Comparison of ENCODE assay signal across 20 cellular contexts in the genomic region with DNA sequence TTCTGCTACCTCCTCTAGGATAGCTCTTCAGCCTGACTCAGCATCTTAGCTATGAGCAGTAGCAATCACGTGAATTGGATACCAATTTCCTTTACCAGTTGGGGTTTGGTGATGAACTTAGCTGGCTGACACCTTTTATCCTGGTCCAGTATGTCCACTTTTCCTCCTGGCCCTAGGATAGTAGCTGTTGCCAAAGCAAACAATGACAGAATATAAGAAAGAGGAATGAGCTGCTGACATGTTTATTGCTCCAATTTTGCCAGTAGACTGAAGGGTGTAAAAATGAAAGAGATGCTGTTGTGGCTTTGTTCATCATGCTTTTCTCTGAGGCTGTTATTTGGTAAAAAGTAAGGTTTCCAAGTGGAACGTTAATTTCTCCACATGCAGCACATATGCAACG.
DNase-seq lines count a peak whose midpoint lies in the region; ATAC-seq and TF ChIP-seq lines count a peak whose summit lies in the region.
"Had no signal": no experiment of that assay in that cellular context is flagged by ENCODE, and none has a peak within 500 bp of the region (broad histone marks: within the 10 kb centered on the region; RNA-seq: fewer than 3 reads in every experiment).

No MANE protein-coding gene starts in this region.

- no peaks in the 10 kb centered on the region for H3K4me1 Mint-ChIP-seq in endothelial cell (ENCODE audit: unreplicated experiment)

- H3K27me3 ChIP-seq in smooth muscle cell (ENCODE audit: low read depth) (no peaks in the 10 kb centered on the region), ascending aorta (no peaks in the 10 kb centered on the region)
- H3K27me3 ChIP-seq: MG63 had no signal

- H3K27me3 Mint-ChIP-seq in endothelial cell (ENCODE audit: unreplicated experiment) = no peaks in the 10 kb centered on the region

- TF ChIP-seq CTCF in astrocyte of the spinal cord (IDR thresholded peaks at IDR 0.05; ENCODE audit: low read depth, low read length) = no peak
- TF ChIP-seq CTCF in smooth muscle cell (IDR thresholded peaks at IDR 0.05; ENCODE audit: borderline replicate concordance, insufficient read depth, poor library complexity, severe bottlenecking) = no peak
- TF ChIP-seq CTCF in endothelial cell (IDR thresholded peaks at IDR 0.05; ENCODE audit: unreplicated experiment) = no peak
- no peak for TF ChIP-seq CTCF in ascending aorta (IDR thresholded peaks at IDR 0.05)

- H3K4me2 ChIP-seq in smooth muscle cell = no peak overlapping the region
- H3K4me2 ChIP-seq: KMS-11, PC-9 had no signal

- H4K20me1 ChIP-seq in smooth muscle cell (ENCODE audit: low read depth) = no peaks in the 10 kb centered on the region

- no peak overlapping the region for H3K4me3 Mint-ChIP-seq in endothelial cell (ENCODE audit: unreplicated experiment)

- H3F3A ChIP-seq in smooth muscle cell (ENCODE audit: low read depth) = no peaks in the 10 kb centered on the region

- H3K79me2 ChIP-seq in smooth muscle cell (ENCODE audit: low read depth) = no peaks in the 10 kb centered on the region

- no peak overlapping the region for H3K27ac Mint-ChIP-seq in endothelial cell (ENCODE audit: unreplicated experiment)

- in situ Hi-C loops in astrocyte of the spinal cord (cut with HindIII; ENCODE audit: low sequenced_read_pairs) = no loop called here

- no peaks in the 10 kb centered on the region for H3K9me3 ChIP-seq in smooth muscle cell (replicated peaks; ENCODE audit: low read depth)
- H3K9me3 ChIP-seq in ascending aorta = no peaks in the 10 kb centered on the region

- no peaks in the 10 kb centered on the region for H3K9me3 Mint-ChIP-seq in endothelial cell (ENCODE audit: unreplicated experiment)

- 71% methylated on average over 3 of the region's 3 CpGs for WGBS in smooth muscle cell (ENCODE audit: low lambda C conversion rate)

- H3K9ac ChIP-seq in smooth muscle cell (ENCODE audit: low read depth) = no peak overlapping the region
- H3K9ac ChIP-seq: KMS-11 had no signal

- H3K27ac ChIP-seq in smooth muscle cell (ENCODE audit: low read depth) (peak overlapping the region; percentile 45), ascending aorta (no peak overlapping the region)
- H3K27ac ChIP-seq: KMS-11, PC-9 had no signal

- H3K4me1 ChIP-seq in smooth muscle cell (ENCODE audit: low read depth) (no peaks in the 10 kb centered on the region), ascending aorta (no peaks in the 10 kb centered on the region)

- ATAC-seq in left ventricle myocardium superior = no peak
- ATAC-seq: HCT116 had no signal

- H2AFZ ChIP-seq in smooth muscle cell (ENCODE audit: low read depth) = no peak overlapping the region
- H2AFZ ChIP-seq: PC-9 had no signal

- H3K4me3 ChIP-seq in astrocyte of the spinal cord (ENCODE audit: low read depth, low read length) = no peak overlapping the region
- no peak overlapping the region for H3K4me3 ChIP-seq in smooth muscle cell
- H3K4me3 ChIP-seq in ascending aorta = no peak overlapping the region
- H3K4me3 ChIP-seq: MG63, PC-9 had no signal

- intact Hi-C loops in ascending aorta (cut with DNase I) = no loop called here
- intact Hi-C loops in left ventricle myocardium superior (cut with micrococcal nuclease) = no loop called here

- peak; percentile 35 for DNase-seq in NCI-H748 (lab: John Stamatoyannopoulos, UW; ENCODE audit: unreplicated experiment)
- no peak for DNase-seq in NCI-H748 treated with DMSO at 0.1 percent for 48 hours (lab: John Stamatoyannopoulos, UW)
- DNase-seq in NCI-H69 (lab: John Stamatoyannopoulos, UW) = peak; percentile 12
- peak; percentile 8 for DNase-seq in astrocyte of the spinal cord (ENCODE audit: low read depth, low spot score)
- no peak for DNase-seq in smooth muscle cell (lab: John Stamatoyannopoulos, UW; ENCODE audit: unreplicated experiment)
- no peak for DNase-seq in endothelial cell (ENCODE audit: low spot score)
- DNase-seq in ascending aorta (ENCODE audit: low spot score in 2 of 2) = no peak
- no peak for DNase-seq in left ventricle myocardium superior
- DNase-seq: AML-193, COR-L47, DMS79 treated with DMSO at 0.1 percent for 48 hours, GDM1, MG63, NCI-H1092, NCI-H2081 treated with DMSO at 0.1 percent for 48 hours, NCI-H2227 treated with DMSO at 0.1 percent for 48 hours, NCI-H526, PC-9 had no signal

- no peaks in the 10 kb centered on the region for H3K36me3 ChIP-seq in smooth muscle cell (ENCODE audit: low read depth)
- no peaks in the 10 kb centered on the region for H3K36me3 ChIP-seq in ascending aorta
- H3K36me3 ChIP-seq: MG63 had no signal

- H3K36me3 Mint-ChIP-seq in endothelial cell (ENCODE audit: low read depth, unreplicated experiment) = peaks cover 5% of the 10 kb centered on the region

Comparison
In these comparisons a context has a peak if more than half of its experiments do, and no peak if none do; other contexts are left out.
1. DNase-seq: peak in NCI-H748 (single experiment), NCI-H69 (single experiment) and astrocyte of the spinal cord (single experiment); none in NCI-H748 treated with DMSO at 0.1 percent for 48 hours (single experiment), smooth muscle cell (single experiment), endothelial cell (single experiment), ascending aorta (0 of 2) and left ventricle myocardium superior (single experiment).